Comparison of ENCODE assay signal across 8 cellular contexts in the genomic region with DNA sequence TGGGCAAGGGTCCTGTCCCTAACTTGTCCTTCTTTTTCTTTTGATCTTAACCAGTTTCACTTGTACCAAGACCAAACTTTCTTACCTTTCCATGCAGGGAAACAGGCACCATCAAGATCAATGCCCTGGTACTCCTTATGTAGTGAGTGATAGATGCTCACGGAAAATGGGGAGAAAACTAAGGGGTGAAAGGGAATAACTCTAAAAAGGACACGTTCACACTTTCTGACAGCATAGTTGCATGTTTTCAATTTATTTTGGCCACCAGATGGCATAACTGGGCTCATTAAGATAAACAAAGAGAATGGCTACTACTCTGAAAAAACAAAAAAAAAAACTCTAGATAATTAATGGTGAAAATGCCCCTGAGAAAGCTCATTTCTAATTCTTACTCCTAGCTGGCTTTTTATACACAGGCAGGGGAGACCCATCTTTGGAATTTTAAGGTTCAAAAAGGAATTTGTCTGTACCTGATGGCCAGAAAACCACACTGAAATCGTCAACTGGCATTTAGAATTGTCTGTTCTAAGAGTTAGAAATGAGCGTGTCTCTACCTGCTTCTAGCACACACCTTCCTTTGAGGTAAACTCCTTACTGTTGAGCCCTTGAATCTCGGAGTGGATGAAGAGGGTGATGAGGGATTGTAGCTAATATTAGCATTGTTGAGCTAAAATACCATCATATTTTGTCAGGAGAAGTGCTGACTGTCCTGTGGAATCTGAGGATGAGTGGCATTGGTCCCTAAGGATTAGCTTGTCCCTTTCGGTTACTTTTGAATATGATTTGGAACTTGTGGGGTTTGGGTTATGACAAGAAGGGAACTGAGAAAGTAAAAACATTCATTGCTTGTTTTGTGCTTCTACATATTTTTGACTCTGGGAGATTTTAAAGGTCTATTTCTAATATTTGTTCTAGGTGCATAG.
A peak's percentile ranks its signal among the peaks of the same experiment; 100 is the strongest.
DNase-seq lines count a peak whose midpoint lies in the region; TF ChIP-seq lines count a peak whose summit lies in the region.

No MANE protein-coding gene starts in this region.

- H3K36me3 ChIP-seq in esophagus muscularis mucosa, result no peaks in the 10 kb centered on the region

- peak overlapping the region; percentile 21 for H3K27ac ChIP-seq in AG04450 (ENCODE audit: low read depth, low read length)
- H3K27ac ChIP-seq in RWPE1, result no peak overlapping the region
- peak overlapping the region in 2 of 4 donors; percentile 0 to 37 for H3K27ac ChIP-seq in esophagus muscularis mucosa (replicated peaks in 1 of 4)

- peak overlapping the region; percentile 2 for H3K4me3 Mint-ChIP-seq in osteocyte (ENCODE audit: unreplicated experiment)

- DNase-seq in AG04450 (ENCODE audit: low read depth, low spot score), result no peak
- DNase-seq in GM10248 (ENCODE audit: extremely low spot score), result peak; percentile 53
- DNase-seq in RWPE1 (ENCODE audit: low spot score), result peak; percentile 39
- no peak for DNase-seq in esophagus muscularis mucosa (ENCODE audit: extremely low spot score)
- no peak for DNase-seq in osteocyte (ENCODE audit: extremely low spot score, unreplicated experiment)
- DNase-seq in stimulated activated CD4-positive, alpha-beta T cell treated with anti-CD3 and anti-CD28 coated beads, Interleukin-15, amount 100 ng/mL, for 24 hours, result no peak
- no peak for DNase-seq in HuH-7 (ENCODE audit: low spot score)
- DNase-seq in stimulated activated CD4-positive, alpha-beta T cell treated with anti-CD3 and anti-CD28 coated beads, Interleukin-1b, Interleukin-23, amount 100 ng/mL, for 48 hours, result no peak

- H3K9me3 ChIP-seq in AG04450 (ENCODE audit: control insufficient read depth, insufficient read depth, low read length), result no peaks in the 10 kb centered on the region; the same call in 1 of the 2 replicates
- no peaks in the 10 kb centered on the region for H3K9me3 ChIP-seq in esophagus muscularis mucosa

- POLR2A ChIA-PET in AG04450 (lab: Yijun Ruan, JAX) (interaction anchor here (0.9 to 2.1 kb wide), 3 partner anchors 63 to 101 kb away, joined by 3 to 21 read pairs (median 3); a partner anchor contains a TSS), GM10248 (lab: Yijun Ruan, JAX) (no interaction called here), RWPE1 (lab: Yijun Ruan, JAX; ENCODE audit: low non-redundant PET) (interaction anchor here (0.7 kb wide), 1 partner anchor 92 kb away, joined by 3 read pairs; a partner anchor contains a TSS)

- peak overlapping the region; percentile 79 for H3K27ac Mint-ChIP-seq in osteocyte (ENCODE audit: unreplicated experiment)

- no peaks in the 10 kb centered on the region for H3K9me3 Mint-ChIP-seq in osteocyte (ENCODE audit: unreplicated experiment)

- no peaks in the 10 kb centered on the region for H3K27me3 ChIP-seq in AG04450 (ENCODE audit: control insufficient read depth, insufficient read depth, low read length)
- H3K27me3 ChIP-seq in esophagus muscularis mucosa, result no peaks in the 10 kb centered on the region

- H3K36me3 Mint-ChIP-seq in osteocyte (ENCODE audit: unreplicated experiment), result no peaks in the 10 kb centered on the region

- H3K27me3 Mint-ChIP-seq in osteocyte (ENCODE audit: unreplicated experiment), result no peaks in the 10 kb centered on the region

- intact Hi-C loops in esophagus muscularis mucosa (cut with DNase I), result loop anchor here (5.0 kb wide), 1 partner anchor 80 kb away; a partner anchor contains a TSS

- no peak overlapping the region for H3K4me3 ChIP-seq in AG04450 (ENCODE audit: low read depth, low read length)
- no peak overlapping the region for H3K4me3 ChIP-seq in esophagus muscularis mucosa

- peaks cover 64% of the 10 kb centered on the region for H3K4me1 Mint-ChIP-seq in osteocyte (ENCODE audit: unreplicated experiment)

- CTCF ChIA-PET in AG04450 (lab: Charles Lee), result interaction anchor here (0.6 to 9.6 kb wide), 41 partner anchors 10 to 265 kb away, joined by 3 to 93 read pairs (median 4); a partner anchor contains a TSS
- CTCF ChIA-PET in GM10248 (lab: Yijun Ruan, JAX), result interaction anchor here (0.6 to 20.8 kb wide), 37 partner anchors 11 to 278 kb away, joined by 3 to 252 read pairs (median 5); a partner anchor contains a TSS
- CTCF ChIA-PET in RWPE1 (lab: Yijun Ruan, JAX), result interaction anchor here (0.6 to 2.1 kb wide), 9 partner anchors 28 to 118 kb away, joined by 3 to 10 read pairs (median 4); a partner anchor contains a TSS

- no peak for TF ChIP-seq POLR2A in esophagus muscularis mucosa (IDR thresholded peaks at IDR 0.05; ENCODE audit: low read depth)

- peak; percentile 58 for TF ChIP-seq CTCF in AG04450 (IDR thresholded peaks at IDR 0.05; ENCODE audit: low read depth, low read length)
- peak; percentile 51 for TF ChIP-seq CTCF in GM10248 (IDR thresholded peaks at IDR 0.05; ENCODE audit: control extremely low read depth, extremely low read depth, low read depth, missing control alignments)
- TF ChIP-seq CTCF in RWPE1 (conservative IDR thresholded peaks at IDR 0.05; ENCODE audit: low read depth), result peak; percentile 62
- peak; percentile 32 to 52 (median 33) for TF ChIP-seq CTCF in esophagus muscularis mucosa (IDR thresholded peaks at IDR 0.05)
- peak; percentile 64 for TF ChIP-seq CTCF in osteocyte (IDR thresholded peaks at IDR 0.05)

- whole genome bisulfite sequencing in esophagus muscularis mucosa, result 59% methylated on average over 6 of the region's 6 CpGs

- TF ChIP-seq EP300 in esophagus muscularis mucosa (IDR thresholded peaks at IDR 0.05), result no peak

- H3K4me1 ChIP-seq in esophagus muscularis mucosa, result peaks cover 12 to 35% (median 30%) of the 10 kb centered on the region in 4 donors

Comparison
In these comparisons a context has a peak if more than half of its experiments do, and no peak if none do; other contexts are left out.
1. DNase-seq: peak in GM10248 (single experiment) and RWPE1 (single experiment); none in AG04450 (single experiment), esophagus muscularis mucosa (single experiment), osteocyte (single experiment), stimulated activated CD4-positive, alpha-beta T cell treated with anti-CD3 and anti-CD28 coated beads, Interleukin-15, amount 100 ng/mL, for 24 hours (single experiment), HuH-7 (single experiment) and stimulated activated CD4-positive, alpha-beta T cell treated with anti-CD3 and anti-CD28 coated beads, Interleukin-1b, Interleukin-23, amount 100 ng/mL, for 48 hours (single experiment).
2. Peak in every context shown above with its lines, with median percentiles within 50 percentile points of each other: CTCF ChIP-seq.